20 cellular contexts compared by ENCODE assay signal in genomic region chr12:132362966-132363660, GRCh38. TPM values are rescaled to one million over a fixed set of nuclear protein-coding genes. Genes with fewer than 3 reads are reported as not detected.
A peak's percentile ranks its signal among the peaks of the same experiment; 100 is the strongest.
DNase-seq lines count a peak whose midpoint lies in the region; ATAC-seq, FAIRE-seq and TF ChIP-seq lines count a peak whose summit lies in the region.
"Had no signal": no experiment of that assay in that cellular context is flagged by ENCODE, and none has a peak within 500 bp of the region (broad histone marks: within the 10 kb centered on the region; RNA-seq: fewer than 3 reads in every experiment).

No MANE protein-coding gene starts in this region.

- DNase-seq in Jurkat, Clone E6-1 (ENCODE audit: low read depth, low spot score): peak; percentile 70
- DNase-seq in RWPE2 (ENCODE audit: low spot score) (peak; percentile 42), kidney (peak; percentile 50), sigmoid colon (peak; percentile 56), NCI-H1694 (lab: John Stamatoyannopoulos, UW) (no peak)
- no peak for DNase-seq in activated naive CD4-positive, alpha-beta T cell treated with anti-CD3 and anti-CD28 coated beads, Interleukin-2, amount 10 ng/mL, durations not matched to agents 7 days and 5 days
- no peak for DNase-seq in central memory CD4-positive, alpha-beta T cell
- DNase-seq: Calu3, DND-41, GOT3, NCI-H1048, NCI-H345, NCI-H526 treated with DMSO at 0.1 percent for 48 hours, OCI-M1 had no signal

- H3K36me3 Mint-ChIP-seq in activated naive CD4-positive, alpha-beta T cell treated with anti-CD3 and anti-CD28 coated beads, Interleukin-2, amount 10 ng/mL, durations not matched to agents 7 days and 5 days: peaks cover 2% of the 10 kb centered on the region
- H3K36me3 Mint-ChIP-seq: CD4-positive, CD25-positive, alpha-beta regulatory T cell had no signal

- TF ChIP-seq CTCF in RWPE2 (IDR thresholded peaks at IDR 0.05; ENCODE audit: poor library complexity, severe bottlenecking) (no peak), kidney (IDR thresholded peaks at IDR 0.05; ENCODE audit: borderline replicate concordance, extremely low read depth, insufficient read depth) (no peak), sigmoid colon (IDR thresholded peaks at IDR 0.05) (no peak)

- no peaks in the 10 kb centered on the region for H3K9me3 ChIP-seq in RWPE2 (ENCODE audit: severe bottlenecking)
- H3K9me3 ChIP-seq in kidney (ENCODE audit: control insufficient read depth in 1 of 2, low read length in 2 of 2): no peaks in the 10 kb centered on the region
- no peaks in the 10 kb centered on the region for H3K9me3 ChIP-seq in sigmoid colon

- FAIRE-seq in kidney (lab: Jason Lieb, UNC): no peak
- FAIRE-seq: G401.6, GM18507 had no signal

- H3K36me3 ChIP-seq in RWPE2 (ENCODE audit: low read depth): no peaks in the 10 kb centered on the region
- H3K36me3 ChIP-seq in kidney (ENCODE audit: control insufficient read depth in 1 of 2, insufficient read depth in 2 of 2, low read length in 2 of 2): no peaks in the 10 kb centered on the region
- no peaks in the 10 kb centered on the region for H3K36me3 ChIP-seq in sigmoid colon

- 86% methylated on average over 30 of the region's 30 CpGs for whole genome bisulfite sequencing in sigmoid colon, 2 donors

- H3K27ac ChIP-seq in RWPE2 (ENCODE audit: poor library complexity, severe bottlenecking) (no peak overlapping the region), kidney (ENCODE audit: low read depth in 2 of 2, low read length in 2 of 2) (no peak overlapping the region), sigmoid colon (no peak overlapping the region)
- H3K27ac ChIP-seq: KMS-11 had no signal

- H3K27me3 Mint-ChIP-seq in activated naive CD4-positive, alpha-beta T cell treated with anti-CD3 and anti-CD28 coated beads, Interleukin-2, amount 10 ng/mL, durations not matched to agents 7 days and 5 days: no peaks in the 10 kb centered on the region

- intact Hi-C loops in kidney (cut with DNase I) (no loop called here), sigmoid colon (cut with DNase I) (no loop called here)

- peaks cover 10% of the 10 kb centered on the region for H3K9me3 Mint-ChIP-seq in activated naive CD4-positive, alpha-beta T cell treated with anti-CD3 and anti-CD28 coated beads, Interleukin-2, amount 10 ng/mL, durations not matched to agents 7 days and 5 days

- CTCF ChIA-PET in activated naive CD4-positive, alpha-beta T cell treated with anti-CD3 and anti-CD28 coated beads, Interleukin-2, amount 10 ng/mL, durations not matched to agents 7 days and 5 days (lab: Charles Lee): no interaction called here

- no peak overlapping the region for H3K9ac ChIP-seq in kidney (ENCODE audit: low read length in 2 of 2)
- H3K9ac ChIP-seq: KMS-11 had no signal

- H3K4me1 ChIP-seq in RWPE2 (ENCODE audit: insufficient read depth, poor library complexity, severe bottlenecking) (no peaks in the 10 kb centered on the region), kidney (ENCODE audit: control insufficient read depth in 1 of 2, insufficient read depth in 1 of 2, low read depth in 1 of 2, low read length in 2 of 2) (no peaks in the 10 kb centered on the region), sigmoid colon (no peaks in the 10 kb centered on the region)

- no peak for TF ChIP-seq POLR2A in sigmoid colon (IDR thresholded peaks at IDR 0.05)

- H3K4me3 ChIP-seq in Jurkat, Clone E6-1 (ENCODE audit: low read length): no peak overlapping the region
- H3K4me3 ChIP-seq in RWPE2 (ENCODE audit: severe bottlenecking) (no peak overlapping the region), kidney (ENCODE audit: low read length in 2 of 2) (no peak overlapping the region), sigmoid colon (no peak overlapping the region)

- H3K4me3 Mint-ChIP-seq in activated naive CD4-positive, alpha-beta T cell treated with anti-CD3 and anti-CD28 coated beads, Interleukin-2, amount 10 ng/mL, durations not matched to agents 7 days and 5 days: no peak overlapping the region
- H3K4me3 Mint-ChIP-seq: B cell; CD4-positive, CD25-positive, alpha-beta regulatory T cell had no signal

- no peak overlapping the region for H3K27ac Mint-ChIP-seq in activated naive CD4-positive, alpha-beta T cell treated with anti-CD3 and anti-CD28 coated beads, Interleukin-2, amount 10 ng/mL, durations not matched to agents 7 days and 5 days
- H3K27ac Mint-ChIP-seq: B cell; CD4-positive, CD25-positive, alpha-beta regulatory T cell had no signal

- ATAC-seq in RWPE2 (ENCODE audit: low read depth): no peak

- no peaks in the 10 kb centered on the region for H3K27me3 ChIP-seq in RWPE2 (ENCODE audit: insufficient read depth, poor library complexity, severe bottlenecking)
- H3K27me3 ChIP-seq in sigmoid colon: peaks cover 0 to 12% (median 0%) of the 10 kb centered on the region in 3 donors

- TF ChIP-seq EP300 in sigmoid colon (IDR thresholded peaks at IDR 0.05): no peak

- H3K4me1 Mint-ChIP-seq in activated naive CD4-positive, alpha-beta T cell treated with anti-CD3 and anti-CD28 coated beads, Interleukin-2, amount 10 ng/mL, durations not matched to agents 7 days and 5 days: no peaks in the 10 kb centered on the region
- H3K4me1 Mint-ChIP-seq: CD4-positive, CD25-positive, alpha-beta regulatory T cell had no signal

RNA-seq across cellular contexts. Expression of gene GALNT9, which starts 33.7 kb away (rescaled TPM):
- polyA plus RNA-seq in Jurkat, Clone E6-1 (2012; ENCODE audit: insufficient read depth, insufficient read length): 3.7 TPM
- total RNA-seq in kidney: 20.7 TPM
- 4.8 TPM for polyA plus RNA-seq in kidney (ENCODE audit: insufficient read depth, low read depth, low replicate concordance)
- 1 to 10 TPM in 3 of 4 donors, under 1 TPM in 1; 0.28 to 5.0 (median 3.2) TPM for total RNA-seq in sigmoid colon
- under 1 TPM in 1 of 3 donors, not detected in 2; 0.45 TPM for polyA plus RNA-seq in sigmoid colon
- total RNA-seq: RPMI7951 had no signal

Comparison
In these comparisons a context has a peak if more than half of its experiments do, and no peak if none do; other contexts are left out.
1. DNase-seq: peak in Jurkat, Clone E6-1 (single experiment), RWPE2 (single experiment), kidney (single experiment) and sigmoid colon (single experiment); none in NCI-H1694 (single experiment), activated naive CD4-positive, alpha-beta T cell treated with anti-CD3 and anti-CD28 coated beads, Interleukin-2, amount 10 ng/mL, durations not matched to agents 7 days and 5 days (single experiment) and central memory CD4-positive, alpha-beta T cell (single experiment).